Comparison of ENCODE assay signal across 15 cellular contexts in the genomic region with DNA sequence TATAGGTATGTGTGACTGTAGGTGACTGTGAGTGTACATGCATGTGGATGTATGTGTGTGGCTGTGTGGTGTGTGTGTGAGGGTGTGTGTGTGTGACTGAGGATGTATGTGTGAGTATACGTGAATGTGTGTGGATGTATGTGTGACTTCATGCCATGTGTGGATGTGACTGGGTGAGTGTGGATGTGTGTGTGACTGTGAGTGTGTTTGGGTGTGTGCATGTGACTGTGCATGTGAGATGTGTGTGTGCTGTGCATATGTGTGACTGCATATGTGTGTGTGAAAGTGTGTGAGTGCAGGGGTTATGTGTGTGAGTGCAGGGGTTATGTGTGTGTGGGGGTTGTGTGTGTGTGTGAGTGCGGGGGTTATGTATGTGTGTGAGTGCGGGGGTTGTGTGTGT. TPM values are rescaled to one million over a fixed set of nuclear protein-coding genes. Genes with fewer than 3 reads are reported as not detected.
DNase-seq lines count a peak whose midpoint lies in the region; ATAC-seq and TF ChIP-seq lines count a peak whose summit lies in the region.
"Had no signal": no experiment of that assay in that cellular context is flagged by ENCODE, and none has a peak within 500 bp of the region (broad histone marks: within the 10 kb centered on the region; RNA-seq: fewer than 3 reads in every experiment).

No MANE protein-coding gene starts in this region.

- ATAC-seq in HG02588 (IDR thresholded peaks at IDR 0.05; ENCODE audit: unreplicated experiment) (no peak), GM19035 (IDR thresholded peaks at IDR 0.05; ENCODE audit: unreplicated experiment) (no peak), esophagus mucosa (no peak)

- DNase-seq in CD4-positive, alpha-beta memory T cell: no peak
- no peak for DNase-seq in RWPE1 (ENCODE audit: low spot score)
- DNase-seq in endothelial cell (ENCODE audit: low spot score): no peak
- no peak for DNase-seq in trophoblast cell
- no peak for DNase-seq in T1000 (lab: John Stamatoyannopoulos, UW)
- DNase-seq: CD8-positive, alpha-beta memory T cell; DND-41; MM.1S; PC-9; testis had no signal

- no peak overlapping the region for H4K91ac ChIP-seq in trophoblast cell (ENCODE audit: low read depth, low read length)

- peaks cover 5 to 10% (median 9%) of the 10 kb centered on the region in 4 donors for H3K4me1 Mint-ChIP-seq in CD4-positive, alpha-beta memory T cell
- H3K4me1 Mint-ChIP-seq in endothelial cell (ENCODE audit: unreplicated experiment): peaks cover 4% of the 10 kb centered on the region

- no peak overlapping the region for H3K18ac ChIP-seq in trophoblast cell (ENCODE audit: low read length)

- no peak overlapping the region for H3K4me3 ChIP-seq in CD4-positive, alpha-beta memory T cell (ENCODE audit: low read length in 2 of 2)
- peak overlapping the region; percentile 6 for H3K4me3 ChIP-seq in trophoblast cell (ENCODE audit: low read depth, low read length)
- H3K4me3 ChIP-seq: PC-9, right atrium auricular region, testis had no signal

- no peak overlapping the region for H2BK120ac ChIP-seq in trophoblast cell (ENCODE audit: insufficient read depth, low read length, poor library complexity)

- intact Hi-C loops in CD4-positive, alpha-beta memory T cell (cut with micrococcal nuclease): no loop called here

- no peak overlapping the region for H4K12ac ChIP-seq in trophoblast cell (ENCODE audit: low read depth, low read length)

- H3K79me1 ChIP-seq in trophoblast cell (ENCODE audit: low read length): peaks cover 5% of the 10 kb centered on the region

- H3K4me3 Mint-ChIP-seq in CD4-positive, alpha-beta memory T cell: no peak overlapping the region
- H3K4me3 Mint-ChIP-seq in endothelial cell (ENCODE audit: unreplicated experiment): peak overlapping the region; percentile 1
- H3K4me3 Mint-ChIP-seq: CD8-positive, alpha-beta memory T cell; T-helper 2 cell treated with Interferon-gamma antibody and Interleukin-4, amounts not matched to agents 5 μg/mL and 100 μg/mL, for 36 hours had no signal

- H3K4me1 ChIP-seq in CD4-positive, alpha-beta memory T cell (ENCODE audit: insufficient read depth, low read length): no peaks in the 10 kb centered on the region
- H3K4me1 ChIP-seq in trophoblast cell (ENCODE audit: control insufficient read depth in 1 of 2, insufficient read depth in 2 of 2, low read length in 2 of 2): peaks cover 35 to 41% of the 10 kb centered on the region in 2 experiments

- no peak overlapping the region for H4K8ac ChIP-seq in trophoblast cell (ENCODE audit: low read depth, low read length)

- no peak overlapping the region for H2BK5ac ChIP-seq in trophoblast cell (ENCODE audit: low read depth, low read length, poor library complexity)

- H2AK5ac ChIP-seq in trophoblast cell (ENCODE audit: low read length): no peak overlapping the region

- H3K27ac ChIP-seq in CD4-positive, alpha-beta memory T cell (ENCODE audit: low read depth, low read length): no peak overlapping the region
- H3K27ac ChIP-seq in RWPE1 (peak overlapping the region; percentile 100), trophoblast cell (ENCODE audit: low read depth, low read length) (no peak overlapping the region)
- H3K27ac ChIP-seq: PC-9, testis had no signal

- TF ChIP-seq CTCF in RWPE1 (conservative IDR thresholded peaks at IDR 0.05; ENCODE audit: low read depth) (no peak), endothelial cell (IDR thresholded peaks at IDR 0.05; ENCODE audit: unreplicated experiment) (no peak)

- no peak overlapping the region for H2BK12ac ChIP-seq in trophoblast cell (ENCODE audit: low read length)

- peak overlapping the region in 4 of 7 donors; percentile 3 to 86 (median 22) for H3K27ac Mint-ChIP-seq in CD4-positive, alpha-beta memory T cell
- peak overlapping the region; percentile 16 for H3K27ac Mint-ChIP-seq in endothelial cell (ENCODE audit: unreplicated experiment)
- H3K27ac Mint-ChIP-seq: T-helper 2 cell treated with Interferon-gamma antibody and Interleukin-4, amounts not matched to agents 5 μg/mL and 100 μg/mL, for 36 hours had no signal

- peak overlapping the region; percentile 19 for H3K23ac ChIP-seq in trophoblast cell (ENCODE audit: low read length)

- H3K4me2 ChIP-seq in trophoblast cell (ENCODE audit: low read length): no peak overlapping the region
- H3K4me2 ChIP-seq: PC-9 had no signal

- 100% methylated on average over 2 of the region's 3 CpGs for WGBS in trophoblast cell (ENCODE audit: extremely low coverage, insufficient coverage, insufficient read length)

- H3K4ac ChIP-seq in trophoblast cell (ENCODE audit: low read depth, low read length): peak overlapping the region; percentile 0

- no peaks in the 10 kb centered on the region for H3K9me3 ChIP-seq in CD4-positive, alpha-beta memory T cell (ENCODE audit: control insufficient read depth in 1 of 2, low read length in 2 of 2)
- H3K9me3 ChIP-seq in trophoblast cell (ENCODE audit: insufficient read depth, low read depth, low read length): peaks cover 2% of the 10 kb centered on the region
- H3K9me3 ChIP-seq: right atrium auricular region, testis had no signal

- H3K27me3 ChIP-seq in CD4-positive, alpha-beta memory T cell (ENCODE audit: insufficient read depth, low read length): no peaks in the 10 kb centered on the region
- H3K27me3 ChIP-seq in trophoblast cell (ENCODE audit: insufficient read depth, low read length): no peaks in the 10 kb centered on the region
- H3K27me3 ChIP-seq: right atrium auricular region, testis had no signal

- no peak overlapping the region for H2AFZ ChIP-seq in trophoblast cell (ENCODE audit: insufficient read depth, low read length, poor library complexity)
- H2AFZ ChIP-seq: PC-9 had no signal

- H3K27me3 Mint-ChIP-seq in CD4-positive, alpha-beta memory T cell: no peaks in the 10 kb centered on the region
- peaks cover 4% of the 10 kb centered on the region for H3K27me3 Mint-ChIP-seq in endothelial cell (ENCODE audit: unreplicated experiment)
- H3K27me3 Mint-ChIP-seq: CD8-positive, alpha-beta memory T cell had no signal

- no peaks in the 10 kb centered on the region for H3K36me3 Mint-ChIP-seq in CD4-positive, alpha-beta memory T cell
- H3K36me3 Mint-ChIP-seq in endothelial cell (ENCODE audit: low read depth, unreplicated experiment): peaks cover 4% of the 10 kb centered on the region
- H3K36me3 Mint-ChIP-seq: CD8-positive, alpha-beta memory T cell had no signal

- no peak overlapping the region for H3K9ac ChIP-seq in trophoblast cell (ENCODE audit: low read length)

- no peaks in the 10 kb centered on the region for H3K36me3 ChIP-seq in CD4-positive, alpha-beta memory T cell (ENCODE audit: insufficient read depth, low read length)
- no peaks in the 10 kb centered on the region for H3K36me3 ChIP-seq in trophoblast cell (ENCODE audit: control insufficient read depth in 1 of 2, insufficient read depth in 2 of 2, low read length in 2 of 2)
- H3K36me3 ChIP-seq: right atrium auricular region had no signal

- H3K14ac ChIP-seq in trophoblast cell (ENCODE audit: low read length): no peak overlapping the region

- CTCF ChIA-PET in CD4-positive, alpha-beta memory T cell (lab: Charles Lee; ENCODE audit: partially characterized antibody): no interaction called here
- CTCF ChIA-PET in RWPE1 (lab: Yijun Ruan, JAX): interaction anchor here (0.7 kb wide), 1 partner anchor 317 kb away, joined by 3 read pairs; no protein-coding TSS in a partner anchor

- H3K79me2 ChIP-seq in trophoblast cell (ENCODE audit: control insufficient read depth, insufficient read depth, low read length, poor library complexity): peaks cover 17% of the 10 kb centered on the region

- POLR2A ChIA-PET in CD4-positive, alpha-beta memory T cell (lab: Charles Lee; ENCODE audit: partially characterized antibody): no interaction called here
- POLR2A ChIA-PET in RWPE1 (lab: Yijun Ruan, JAX; ENCODE audit: low non-redundant PET): no interaction called here

- H3K9me3 Mint-ChIP-seq in CD4-positive, alpha-beta memory T cell: no peaks in the 10 kb centered on the region
- no peaks in the 10 kb centered on the region for H3K9me3 Mint-ChIP-seq in endothelial cell (ENCODE audit: unreplicated experiment)
- H3K9me3 Mint-ChIP-seq: CD8-positive, alpha-beta memory T cell; T-helper 2 cell treated with Interferon-gamma antibody and Interleukin-4, amounts not matched to agents 5 μg/mL and 100 μg/mL, for 36 hours had no signal

RNA-seq across cellular contexts. Expression of gene RXRA, which starts 42.3 kb away (rescaled TPM):
- total RNA-seq in CD4-positive, alpha-beta memory T cell: 10 to 100 TPM; 11.6 to 11.9 TPM
- polyA plus RNA-seq in CD4-positive, alpha-beta memory T cell: 1 to 10 TPM; 1.0 to 1.3 TPM
- total RNA-seq in endothelial cell (ENCODE audit: unreplicated experiment) (83.3 TPM), esophagus mucosa (52.4 TPM)
- polyA plus RNA-seq in trophoblast cell (2013): 31.7 and 33.2 TPM in 2 replicates
